2 cellular contexts compared by ENCODE assay signal in the genomic region with DNA sequence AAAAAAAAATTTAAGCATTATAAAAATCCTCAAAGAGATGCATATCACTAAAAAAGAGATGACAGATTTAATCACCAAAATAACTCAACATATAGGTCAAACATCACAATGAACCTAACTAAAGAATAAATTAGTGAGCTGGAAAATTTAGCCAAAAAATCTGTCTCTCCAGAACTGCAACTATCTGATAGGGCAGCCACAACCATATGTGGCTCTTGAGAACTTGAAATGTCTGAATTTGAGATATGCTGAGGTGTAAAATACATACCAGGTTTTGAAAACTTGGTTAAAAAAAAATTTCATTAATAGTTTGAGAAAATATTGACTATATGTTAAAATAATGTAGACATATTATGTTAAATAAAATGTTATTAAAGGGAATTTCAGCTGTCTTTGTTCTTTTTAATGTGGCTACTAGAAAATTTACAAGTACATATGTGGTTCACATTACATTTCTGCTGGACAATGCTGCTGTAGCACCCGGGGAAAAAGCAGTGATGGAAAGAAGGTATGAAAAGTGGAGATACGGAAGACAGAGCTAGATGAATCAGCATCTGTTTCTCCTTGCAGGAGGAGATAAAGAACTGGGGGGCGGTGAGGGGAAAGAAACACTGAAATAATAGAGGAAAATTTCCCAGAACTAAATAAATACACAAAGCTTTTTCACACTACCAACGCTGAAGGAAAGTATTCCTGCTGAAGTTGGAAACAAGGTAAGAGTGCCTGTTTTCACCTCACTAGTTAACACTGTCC.
A peak's percentile ranks its signal among the peaks of the same experiment; 100 is the strongest.
TF ChIP-seq lines count a peak whose summit lies in the region.

No MANE protein-coding gene starts in this region.

TF ChIP-seq in IMR-90, 13 proteins besides CTCF, POLR2A, EP300 and RAD21:
- no peak for TF ChIP-seq CHD1 (IDR thresholded peaks at IDR 0.05; ENCODE audit: low read depth, low read length)
- no peak for TF ChIP-seq CEBPB (IDR thresholded peaks at IDR 0.05; ENCODE audit: low read depth, low read length)
- no peak for TF ChIP-seq MXI1 (IDR thresholded peaks at IDR 0.05; ENCODE audit: borderline replicate concordance, low read depth, low read length)
- no peak for TF ChIP-seq BHLHE40 (IDR thresholded peaks at IDR 0.05; ENCODE audit: low read depth, low read length)
- no peak for TF ChIP-seq MAZ (IDR thresholded peaks at IDR 0.05; ENCODE audit: borderline replicate concordance, low read depth, low read length)
- TF ChIP-seq RCOR1 (IDR thresholded peaks at IDR 0.05; ENCODE audit: insufficient replicate concordance, low read length), result no peak
- no peak for TF ChIP-seq MAFK (IDR thresholded peaks at IDR 0.05; ENCODE audit: low read depth, low read length)
- TF ChIP-seq RFX5 (IDR thresholded peaks at IDR 0.05; ENCODE audit: low read depth, low read length), result no peak

TF ChIP-seq in K562, 482 proteins besides CTCF, POLR2A, EP300 and RAD21 (continues in another document):
- no peak for TF ChIP-seq ZNF696 (CRISPR knock-in tag; conservative IDR thresholded peaks at IDR 0.05)
- peak; percentile 30 for TF ChIP-seq MEIS2 (IDR thresholded peaks at IDR 0.05; ENCODE audit: partially characterized antibody)
- TF ChIP-seq SOX6 (IDR thresholded peaks at IDR 0.05), result peak; percentile 83
- no peak for TF ChIP-seq ZNF444 (CRISPR knock-in tag; IDR thresholded peaks at IDR 0.05)
- TF ChIP-seq NR1H2 (CRISPR knock-in tag; IDR thresholded peaks at IDR 0.05), result no peak
- TF ChIP-seq FOXP1 (CRISPR knock-in tag; IDR thresholded peaks at IDR 0.05), result no peak
- TF ChIP-seq HLTF (IDR thresholded peaks at IDR 0.05), result no peak
- peak; percentile 51; the same call in 1 of the 2 replicates for TF ChIP-seq BCOR (IDR thresholded peaks at IDR 0.05)
- no peak for TF ChIP-seq HDAC6 (IDR thresholded peaks at IDR 0.05; ENCODE audit: low read depth, low read length)
- peak; percentile 77 for TF ChIP-seq EGR1 (conservative IDR thresholded peaks at IDR 0.05)
- TF ChIP-seq GABPB2 (CRISPR knock-in tag; conservative IDR thresholded peaks at IDR 0.05), result no peak
- TF ChIP-seq ZNF140 (CRISPR knock-in tag; IDR thresholded peaks at IDR 0.05), result no peak
- TF ChIP-seq, protein P1, sequence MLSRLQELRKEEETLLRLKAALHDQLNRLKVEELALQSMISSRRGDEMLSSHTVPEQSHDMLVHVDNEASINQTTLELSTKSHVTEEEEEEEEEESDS (CRISPR knock-in tag; IDR thresholded peaks at IDR 0.05), result no peak
- TF ChIP-seq GATAD2B (IDR thresholded peaks at IDR 0.05; ENCODE audit: borderline replicate concordance), result 0 out of 2 replicates have a peak, but pooled peaks have one; percentile 45
- peak; percentile 88 for TF ChIP-seq HDAC2 (IDR thresholded peaks at IDR 0.05)
- no peak for TF ChIP-seq ZNF23 (CRISPR knock-in tag; IDR thresholded peaks at IDR 0.05)
- 0 out of 2 replicates have a peak, but pooled peaks have one; percentile 25 for TF ChIP-seq MYNN (IDR thresholded peaks at IDR 0.05)
- no peak for TF ChIP-seq MYNN (CRISPR knock-in tag; IDR thresholded peaks at IDR 0.05)
- TF ChIP-seq, protein P2, sequence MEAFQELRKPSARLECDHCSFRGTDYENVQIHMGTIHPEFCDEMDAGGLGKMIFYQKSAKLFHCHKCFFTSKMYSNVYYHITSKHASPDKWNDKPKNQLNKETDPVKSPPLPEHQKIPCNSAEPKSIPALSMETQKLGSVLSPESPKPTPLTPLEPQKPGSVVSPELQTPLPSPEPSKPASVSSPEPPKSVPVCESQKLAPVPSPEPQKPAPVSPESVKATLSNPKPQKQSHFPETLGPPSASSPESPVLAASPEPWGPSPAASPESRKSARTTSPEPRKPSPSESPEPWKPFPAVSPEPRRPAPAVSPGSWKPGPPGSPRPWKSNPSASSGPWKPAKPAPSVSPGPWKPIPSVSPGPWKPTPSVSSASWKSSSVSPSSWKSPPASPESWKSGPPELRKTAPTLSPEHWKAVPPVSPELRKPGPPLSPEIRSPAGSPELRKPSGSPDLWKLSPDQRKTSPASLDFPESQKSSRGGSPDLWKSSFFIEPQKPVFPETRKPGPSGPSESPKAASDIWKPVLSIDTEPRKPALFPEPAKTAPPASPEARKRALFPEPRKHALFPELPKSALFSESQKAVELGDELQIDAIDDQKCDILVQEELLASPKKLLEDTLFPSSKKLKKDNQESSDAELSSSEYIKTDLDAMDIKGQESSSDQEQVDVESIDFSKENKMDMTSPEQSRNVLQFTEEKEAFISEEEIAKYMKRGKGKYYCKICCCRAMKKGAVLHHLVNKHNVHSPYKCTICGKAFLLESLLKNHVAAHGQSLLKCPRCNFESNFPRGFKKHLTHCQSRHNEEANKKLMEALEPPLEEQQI (IDR thresholded peaks at IDR 0.05), result peak; percentile 59; the same call in 1 of the 2 replicates
- no peak for TF ChIP-seq NR2C2 (CRISPR knock-in tag; IDR thresholded peaks at IDR 0.05)
- no peak for TF ChIP-seq NR2C2 (tag; IDR thresholded peaks at IDR 0.05)
- peak; percentile 76 for TF ChIP-seq PML (IDR thresholded peaks at IDR 0.05; ENCODE audit: low read length)
- peak; percentile 84 for TF ChIP-seq NFIC (IDR thresholded peaks at IDR 0.05)
- TF ChIP-seq, protein P3, sequence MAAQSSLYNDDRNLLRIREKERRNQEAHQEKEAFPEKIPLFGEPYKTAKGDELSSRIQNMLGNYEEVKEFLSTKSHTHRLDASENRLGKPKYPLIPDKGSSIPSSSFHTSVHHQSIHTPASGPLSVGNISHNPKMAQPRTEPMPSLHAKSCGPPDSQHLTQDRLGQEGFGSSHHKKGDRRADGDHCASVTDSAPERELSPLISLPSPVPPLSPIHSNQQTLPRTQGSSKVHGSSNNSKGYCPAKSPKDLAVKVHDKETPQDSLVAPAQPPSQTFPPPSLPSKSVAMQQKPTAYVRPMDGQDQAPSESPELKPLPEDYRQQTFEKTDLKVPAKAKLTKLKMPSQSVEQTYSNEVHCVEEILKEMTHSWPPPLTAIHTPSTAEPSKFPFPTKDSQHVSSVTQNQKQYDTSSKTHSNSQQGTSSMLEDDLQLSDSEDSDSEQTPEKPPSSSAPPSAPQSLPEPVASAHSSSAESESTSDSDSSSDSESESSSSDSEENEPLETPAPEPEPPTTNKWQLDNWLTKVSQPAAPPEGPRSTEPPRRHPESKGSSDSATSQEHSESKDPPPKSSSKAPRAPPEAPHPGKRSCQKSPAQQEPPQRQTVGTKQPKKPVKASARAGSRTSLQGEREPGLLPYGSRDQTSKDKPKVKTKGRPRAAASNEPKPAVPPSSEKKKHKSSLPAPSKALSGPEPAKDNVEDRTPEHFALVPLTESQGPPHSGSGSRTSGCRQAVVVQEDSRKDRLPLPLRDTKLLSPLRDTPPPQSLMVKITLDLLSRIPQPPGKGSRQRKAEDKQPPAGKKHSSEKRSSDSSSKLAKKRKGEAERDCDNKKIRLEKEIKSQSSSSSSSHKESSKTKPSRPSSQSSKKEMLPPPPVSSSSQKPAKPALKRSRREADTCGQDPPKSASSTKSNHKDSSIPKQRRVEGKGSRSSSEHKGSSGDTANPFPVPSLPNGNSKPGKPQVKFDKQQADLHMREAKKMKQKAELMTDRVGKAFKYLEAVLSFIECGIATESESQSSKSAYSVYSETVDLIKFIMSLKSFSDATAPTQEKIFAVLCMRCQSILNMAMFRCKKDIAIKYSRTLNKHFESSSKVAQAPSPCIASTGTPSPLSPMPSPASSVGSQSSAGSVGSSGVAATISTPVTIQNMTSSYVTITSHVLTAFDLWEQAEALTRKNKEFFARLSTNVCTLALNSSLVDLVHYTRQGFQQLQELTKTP (IDR thresholded peaks at IDR 0.05; ENCODE audit: low read depth in 1 of 2, partially characterized antibody in 2 of 2), result peak in 1 of 2 experiments; percentile 40
- TF ChIP-seq, protein P4, sequence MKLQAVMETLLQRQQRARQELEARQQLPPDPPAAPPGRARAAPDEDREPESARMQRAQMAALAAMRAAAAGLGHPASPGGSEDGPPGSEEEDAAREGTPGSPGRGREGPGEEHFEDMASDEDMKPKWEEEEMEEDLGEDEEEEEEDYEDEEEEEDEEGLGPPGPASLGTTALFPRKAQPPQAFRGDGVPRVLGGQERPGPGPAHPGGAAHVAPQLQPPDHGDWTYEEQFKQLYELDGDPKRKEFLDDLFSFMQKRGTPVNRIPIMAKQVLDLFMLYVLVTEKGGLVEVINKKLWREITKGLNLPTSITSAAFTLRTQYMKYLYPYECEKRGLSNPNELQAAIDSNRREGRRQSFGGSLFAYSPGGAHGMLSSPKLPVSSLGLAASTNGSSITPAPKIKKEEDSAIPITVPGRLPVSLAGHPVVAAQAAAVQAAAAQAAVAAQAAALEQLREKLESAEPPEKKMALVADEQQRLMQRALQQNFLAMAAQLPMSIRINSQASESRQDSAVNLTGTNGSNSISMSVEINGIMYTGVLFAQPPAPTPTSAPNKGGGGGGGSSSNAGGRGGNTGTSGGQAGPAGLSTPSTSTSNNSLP (IDR thresholded peaks at IDR 0.05; ENCODE audit: borderline replicate concordance, low read depth, low read length), result peak; percentile 54; the same call in 1 of the 2 replicates
- TF ChIP-seq MAFF (IDR thresholded peaks at IDR 0.05; ENCODE audit: low read length), result peak; percentile 80
- TF ChIP-seq RCOR1 (IDR thresholded peaks at IDR 0.05; ENCODE audit: borderline replicate concordance in 1 of 2, low read depth in 2 of 2, low read length in 2 of 2), result peak; percentile 32 to 93; a peak in 2 of 4 replicates
- TF ChIP-seq, protein P5, sequence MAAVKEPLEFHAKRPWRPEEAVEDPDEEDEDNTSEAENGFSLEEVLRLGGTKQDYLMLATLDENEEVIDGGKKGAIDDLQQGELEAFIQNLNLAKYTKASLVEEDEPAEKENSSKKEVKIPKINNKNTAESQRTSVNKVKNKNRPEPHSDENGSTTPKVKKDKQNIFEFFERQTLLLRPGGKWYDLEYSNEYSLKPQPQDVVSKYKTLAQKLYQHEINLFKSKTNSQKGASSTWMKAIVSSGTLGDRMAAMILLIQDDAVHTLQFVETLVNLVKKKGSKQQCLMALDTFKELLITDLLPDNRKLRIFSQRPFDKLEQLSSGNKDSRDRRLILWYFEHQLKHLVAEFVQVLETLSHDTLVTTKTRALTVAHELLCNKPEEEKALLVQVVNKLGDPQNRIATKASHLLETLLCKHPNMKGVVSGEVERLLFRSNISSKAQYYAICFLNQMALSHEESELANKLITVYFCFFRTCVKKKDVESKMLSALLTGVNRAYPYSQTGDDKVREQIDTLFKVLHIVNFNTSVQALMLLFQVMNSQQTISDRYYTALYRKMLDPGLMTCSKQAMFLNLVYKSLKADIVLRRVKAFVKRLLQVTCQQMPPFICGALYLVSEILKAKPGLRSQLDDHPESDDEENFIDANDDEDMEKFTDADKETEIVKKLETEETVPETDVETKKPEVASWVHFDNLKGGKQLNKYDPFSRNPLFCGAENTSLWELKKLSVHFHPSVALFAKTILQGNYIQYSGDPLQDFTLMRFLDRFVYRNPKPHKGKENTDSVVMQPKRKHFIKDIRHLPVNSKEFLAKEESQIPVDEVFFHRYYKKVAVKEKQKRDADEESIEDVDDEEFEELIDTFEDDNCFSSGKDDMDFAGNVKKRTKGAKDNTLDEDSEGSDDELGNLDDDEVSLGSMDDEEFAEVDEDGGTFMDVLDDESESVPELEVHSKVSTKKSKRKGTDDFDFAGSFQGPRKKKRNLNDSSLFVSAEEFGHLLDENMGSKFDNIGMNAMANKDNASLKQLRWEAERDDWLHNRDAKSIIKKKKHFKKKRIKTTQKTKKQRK (IDR thresholded peaks at IDR 0.05; ENCODE audit: borderline replicate concordance, low read depth, low read length), result no peak
- TF ChIP-seq SMARCA4 (IDR thresholded peaks at IDR 0.05), result peak; percentile 98
- TF ChIP-seq, protein P6, sequence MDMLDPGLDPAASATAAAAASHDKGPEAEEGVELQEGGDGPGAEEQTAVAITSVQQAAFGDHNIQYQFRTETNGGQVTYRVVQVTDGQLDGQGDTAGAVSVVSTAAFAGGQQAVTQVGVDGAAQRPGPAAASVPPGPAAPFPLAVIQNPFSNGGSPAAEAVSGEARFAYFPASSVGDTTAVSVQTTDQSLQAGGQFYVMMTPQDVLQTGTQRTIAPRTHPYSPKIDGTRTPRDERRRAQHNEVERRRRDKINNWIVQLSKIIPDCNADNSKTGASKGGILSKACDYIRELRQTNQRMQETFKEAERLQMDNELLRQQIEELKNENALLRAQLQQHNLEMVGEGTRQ (CRISPR knock-in tag; IDR thresholded peaks at IDR 0.05), result 0 out of 2 replicates have a peak, but pooled peaks have one; percentile 15
- peak; percentile 53 for TF ChIP-seq NEUROD1 (IDR thresholded peaks at IDR 0.05; ENCODE audit: borderline replicate concordance, low read depth, low read length, partially characterized antibody)
- peak; percentile 84 to 89 for TF ChIP-seq KDM1A (IDR thresholded peaks at IDR 0.05)
- TF ChIP-seq TOE1 (IDR thresholded peaks at IDR 0.05; ENCODE audit: borderline replicate concordance), result 0 out of 2 replicates have a peak, but pooled peaks have one; percentile 46
- TF ChIP-seq TOE1 (CRISPR knock-in tag; IDR thresholded peaks at IDR 0.05; ENCODE audit: borderline replicate concordance, low read depth), result no peak
- TF ChIP-seq, protein P7, sequence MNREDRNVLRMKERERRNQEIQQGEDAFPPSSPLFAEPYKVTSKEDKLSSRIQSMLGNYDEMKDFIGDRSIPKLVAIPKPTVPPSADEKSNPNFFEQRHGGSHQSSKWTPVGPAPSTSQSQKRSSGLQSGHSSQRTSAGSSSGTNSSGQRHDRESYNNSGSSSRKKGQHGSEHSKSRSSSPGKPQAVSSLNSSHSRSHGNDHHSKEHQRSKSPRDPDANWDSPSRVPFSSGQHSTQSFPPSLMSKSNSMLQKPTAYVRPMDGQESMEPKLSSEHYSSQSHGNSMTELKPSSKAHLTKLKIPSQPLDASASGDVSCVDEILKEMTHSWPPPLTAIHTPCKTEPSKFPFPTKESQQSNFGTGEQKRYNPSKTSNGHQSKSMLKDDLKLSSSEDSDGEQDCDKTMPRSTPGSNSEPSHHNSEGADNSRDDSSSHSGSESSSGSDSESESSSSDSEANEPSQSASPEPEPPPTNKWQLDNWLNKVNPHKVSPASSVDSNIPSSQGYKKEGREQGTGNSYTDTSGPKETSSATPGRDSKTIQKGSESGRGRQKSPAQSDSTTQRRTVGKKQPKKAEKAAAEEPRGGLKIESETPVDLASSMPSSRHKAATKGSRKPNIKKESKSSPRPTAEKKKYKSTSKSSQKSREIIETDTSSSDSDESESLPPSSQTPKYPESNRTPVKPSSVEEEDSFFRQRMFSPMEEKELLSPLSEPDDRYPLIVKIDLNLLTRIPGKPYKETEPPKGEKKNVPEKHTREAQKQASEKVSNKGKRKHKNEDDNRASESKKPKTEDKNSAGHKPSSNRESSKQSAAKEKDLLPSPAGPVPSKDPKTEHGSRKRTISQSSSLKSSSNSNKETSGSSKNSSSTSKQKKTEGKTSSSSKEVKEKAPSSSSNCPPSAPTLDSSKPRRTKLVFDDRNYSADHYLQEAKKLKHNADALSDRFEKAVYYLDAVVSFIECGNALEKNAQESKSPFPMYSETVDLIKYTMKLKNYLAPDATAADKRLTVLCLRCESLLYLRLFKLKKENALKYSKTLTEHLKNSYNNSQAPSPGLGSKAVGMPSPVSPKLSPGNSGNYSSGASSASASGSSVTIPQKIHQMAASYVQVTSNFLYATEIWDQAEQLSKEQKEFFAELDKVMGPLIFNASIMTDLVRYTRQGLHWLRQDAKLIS (CRISPR knock-in tag; IDR thresholded peaks at IDR 0.05), result no peak
- TF ChIP-seq, protein P8, sequence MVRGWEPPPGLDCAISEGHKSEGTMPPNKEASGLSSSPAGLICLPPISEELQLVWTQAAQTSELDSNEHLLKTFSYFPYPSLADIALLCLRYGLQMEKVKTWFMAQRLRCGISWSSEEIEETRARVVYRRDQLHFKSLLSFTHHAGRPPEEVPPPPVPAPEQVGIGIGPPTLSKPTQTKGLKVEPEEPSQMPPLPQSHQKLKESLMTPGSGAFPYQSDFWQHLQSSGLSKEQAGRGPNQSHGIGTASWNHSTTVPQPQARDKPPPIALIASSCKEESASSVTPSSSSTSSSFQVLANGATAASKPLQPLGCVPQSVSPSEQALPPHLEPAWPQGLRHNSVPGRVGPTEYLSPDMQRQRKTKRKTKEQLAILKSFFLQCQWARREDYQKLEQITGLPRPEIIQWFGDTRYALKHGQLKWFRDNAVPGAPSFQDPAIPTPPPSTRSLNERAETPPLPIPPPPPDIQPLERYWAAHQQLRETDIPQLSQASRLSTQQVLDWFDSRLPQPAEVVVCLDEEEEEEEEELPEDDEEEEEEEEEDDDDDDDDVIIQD (CRISPR knock-in tag; IDR thresholded peaks at IDR 0.05), result no peak
- peak; percentile 59; the same call in 1 of the 2 replicates for TF ChIP-seq NCOA1 (IDR thresholded peaks at IDR 0.05; ENCODE audit: low read depth)
- TF ChIP-seq ARNT (IDR thresholded peaks at IDR 0.05), result peak; percentile 32 to 88; a peak in 1 of 4 replicates
